Comparison of ENCODE assay signal across 1 cellular context in the genomic region with DNA sequence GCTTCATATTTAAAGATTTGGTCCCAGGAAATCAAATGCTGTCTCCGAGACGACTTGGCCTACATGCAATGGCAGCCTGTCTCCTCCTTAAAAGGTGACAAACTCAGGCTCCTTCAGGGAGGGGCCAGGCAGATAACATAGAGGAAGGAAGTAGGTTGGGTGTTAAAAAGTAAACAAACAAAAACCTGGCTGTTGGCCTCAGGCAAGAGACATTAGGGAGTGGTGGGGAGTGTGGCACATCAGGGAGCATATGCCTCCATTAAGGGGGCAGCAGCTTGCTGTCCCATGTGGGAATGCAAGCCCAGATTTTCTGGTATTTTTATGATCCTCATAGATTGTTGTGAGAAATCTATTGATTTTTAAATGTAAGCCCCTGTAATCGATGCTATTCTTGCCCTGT.
A peak's percentile ranks its signal among the peaks of the same experiment; 100 is the strongest.
TF ChIP-seq lines count a peak whose summit lies in the region.

No MANE protein-coding gene starts in this region.

TF ChIP-seq in A549, 52 proteins besides CTCF, POLR2A, EP300 and RAD21:
- TF ChIP-seq KDM5A (IDR thresholded peaks at IDR 0.05) (no peak), POLR2AphosphoS2 (conservative IDR thresholded peaks at IDR 0.05; ENCODE audit: low read length) (no peak), ZFP36 (IDR thresholded peaks at IDR 0.05; ENCODE audit: borderline replicate concordance, partially characterized antibody) (peak; percentile 47), CBX2 (IDR thresholded peaks at IDR 0.05; ENCODE audit: borderline replicate concordance, low read depth) (no peak), HEYL (CRISPR knock-in tag; IDR thresholded peaks at IDR 0.05) (no peak), TFCP2L1 (CRISPR knock-in tag; IDR thresholded peaks at IDR 0.05) (no peak)
